In genomic region chr17:38605852-38606645, GRCh38 we compare ENCODE assay signal across 8 cellular contexts.
DNase-seq lines count a peak whose midpoint lies in the region; ATAC-seq and TF ChIP-seq lines count a peak whose summit lies in the region.

SRCIN1 (minus strand) TSS chr17:38605952; CDS start chr17:38605705, 247 bp downstream.

- TF ChIP-seq CTCF in LNCaP clone FGC (IDR thresholded peaks at IDR 0.05; ENCODE audit: control insufficient read depth, extremely low read depth, insufficient read depth) (peak; percentile 99), astrocyte of the spinal cord (IDR thresholded peaks at IDR 0.05; ENCODE audit: low read depth, low read length) (peak; percentile 70)

- peak within 1 kb of the TSS; percentile 68 for H3K4me3 ChIP-seq in LNCaP clone FGC (ENCODE audit: low read depth, low read length)
- peak within 1 kb of the TSS; percentile 26 for H3K4me3 ChIP-seq in astrocyte of the spinal cord (ENCODE audit: low read depth, low read length)

- DNase-seq in DMS79 (lab: John Stamatoyannopoulos, UW) = peak; percentile 55
- DNase-seq in LNCaP clone FGC (ENCODE audit: low read depth) = no peak
- peak; percentile 62 for DNase-seq in SW480 (ENCODE audit: low spot score)
- DNase-seq in astrocyte of the spinal cord (ENCODE audit: low read depth, low spot score) = no peak
- peak; percentile 61 for DNase-seq in iPS-NIHi11 (ENCODE audit: low spot score)
- peak; percentile 20 to 35 (median 34) for DNase-seq in stimulated activated CD4-positive, alpha-beta T cell treated with anti-CD3 and anti-CD28 coated beads, Interleukin-12 subunit alpha, Interleukin-12 subunit beta, amount 100 ng/mL, for 48 hours (ENCODE audit: low read depth in 2 of 3, low spot score in 1 of 3)

- in situ Hi-C loops in astrocyte of the spinal cord (cut with HindIII; ENCODE audit: low sequenced_read_pairs) = no loop called here

- ATAC-seq in HG03460 (IDR thresholded peaks at IDR 0.05; ENCODE audit: unreplicated experiment) (no peak), GM21723 (IDR thresholded peaks at IDR 0.05; ENCODE audit: unreplicated experiment) (no peak)

Comparison
In these comparisons a context has a peak if more than half of its experiments do, and no peak if none do; other contexts are left out.
1. DNase-seq: peak in DMS79 (single experiment), SW480 (single experiment), iPS-NIHi11 (single experiment) and stimulated activated CD4-positive, alpha-beta T cell treated with anti-CD3 and anti-CD28 coated beads, Interleukin-12 subunit alpha, Interleukin-12 subunit beta, amount 100 ng/mL, for 48 hours (3 of 3); none in LNCaP clone FGC (single experiment) and astrocyte of the spinal cord (single experiment).